22 cellular contexts compared by ENCODE assay signal in genomic region chr1:4960782-4961475, GRCh38.
"Had no signal": no experiment of that assay in that cellular context is flagged by ENCODE, and none has a peak within 500 bp of the region (broad histone marks: within the 10 kb centered on the region; RNA-seq: fewer than 3 reads in every experiment).

No MANE protein-coding gene starts in this region.

- H3K27ac Mint-ChIP-seq: immature natural killer cell; naive thymus-derived CD4-positive, alpha-beta T cell; nephron progenitor cell; progenitor cell of endocrine pancreas had no signal

- H3K4me1 Mint-ChIP-seq: immature natural killer cell had no signal

- H3K4me1 ChIP-seq: esophagus muscularis mucosa, gastrocnemius medialis, heart right ventricle, left ventricle myocardium inferior, lower lobe of right lung, stomach, transverse colon had no signal

- H3K27ac ChIP-seq: epithelial cell of prostate, esophagus muscularis mucosa, gastrocnemius medialis, heart right ventricle, left ventricle myocardium inferior, lower lobe of right lung, ovary, stomach, thoracic aorta, transverse colon had no signal

- H3K9me3 ChIP-seq: gastrocnemius medialis, left ventricle myocardium inferior, lower lobe of right lung, ovary, thoracic aorta, transverse colon had no signal

- H3K9me3 Mint-ChIP-seq: nephron progenitor cell had no signal

- DNase-seq: effector memory CD4-positive, alpha-beta T cell; gastrocnemius medialis; heart right ventricle; immature natural killer cell; left ventricle myocardium inferior; lower lobe of right lung; mesenchymal stem cell; naive thymus-derived CD4-positive, alpha-beta T cell; nephron progenitor cell; nucleus accumbens; ovary; right cardiac atrium; small intestine; stimulated activated CD4-positive, alpha-beta T cell treated with anti-CD3 and anti-CD28 coated beads, Interleukin-12 subunit alpha, Interleukin-12 subunit beta, amount 100 ng/mL, for 4 hours; stimulated activated naive CD4-positive, alpha-beta T cell; stomach; substantia nigra; transverse colon had no signal

- H3K27me3 ChIP-seq: gastrocnemius medialis, ovary, transverse colon had no signal

- H3K4me3 ChIP-seq: esophagus muscularis mucosa, gastrocnemius medialis, heart right ventricle, left ventricle myocardium inferior, lower lobe of right lung, ovary, stomach, thoracic aorta, transverse colon had no signal

- H3K36me3 ChIP-seq: esophagus muscularis mucosa, gastrocnemius medialis, heart right ventricle, left ventricle myocardium inferior, lower lobe of right lung, ovary, stomach, thoracic aorta, transverse colon had no signal

- ATAC-seq: gastrocnemius medialis; heart right ventricle; lower lobe of right lung; naive thymus-derived CD4-positive, alpha-beta T cell; right cardiac atrium had no signal

- H3K4me3 Mint-ChIP-seq: immature natural killer cell; naive thymus-derived CD4-positive, alpha-beta T cell; nephron progenitor cell had no signal

- H3K36me3 Mint-ChIP-seq: immature natural killer cell; naive thymus-derived CD4-positive, alpha-beta T cell had no signal
